ENCODE assay signal across 7 cellular contexts in the genomic region with DNA sequence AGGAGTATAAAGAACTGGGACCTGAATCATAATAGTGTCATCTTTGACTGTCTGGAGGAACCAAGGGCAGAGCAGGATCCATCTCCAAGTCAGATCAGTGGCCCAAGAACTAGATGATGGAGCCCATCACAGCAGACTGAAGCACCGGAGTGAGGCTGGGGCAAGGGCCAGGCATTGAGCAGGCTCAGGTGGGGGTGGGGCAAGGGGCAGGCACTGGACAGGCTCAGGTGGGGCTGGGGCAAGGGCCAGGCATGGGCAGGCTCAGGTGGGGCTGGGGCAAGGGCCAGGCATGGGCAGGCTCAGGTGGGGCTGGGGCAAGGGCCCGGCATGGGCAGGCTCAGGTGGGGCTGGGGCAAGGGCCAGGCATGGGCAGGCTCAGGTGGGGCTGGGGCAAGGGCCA. TPM values are rescaled to one million over a fixed set of nuclear protein-coding genes. Genes with fewer than 3 reads are reported as not detected.
"Had no signal": no experiment of that assay in that cellular context is flagged by ENCODE, and none has a peak within 500 bp of the region (broad histone marks: within the 10 kb centered on the region; RNA-seq: fewer than 3 reads in every experiment).

No MANE protein-coding gene starts in this region.

RNA-seq across cellular contexts. Expression of a gene that starts 26.1 kb away (rescaled TPM):
- total RNA-seq: SJCRH30 had no signal

RNA-seq across cellular contexts. Expression of a gene that starts 39.6 kb away (rescaled TPM):
- total RNA-seq: glomerular endothelial cell, myocyte, psoas muscle, right lobe of liver, SJCRH30, stomach, thoracic aorta had no signal
